In the genomic region with DNA sequence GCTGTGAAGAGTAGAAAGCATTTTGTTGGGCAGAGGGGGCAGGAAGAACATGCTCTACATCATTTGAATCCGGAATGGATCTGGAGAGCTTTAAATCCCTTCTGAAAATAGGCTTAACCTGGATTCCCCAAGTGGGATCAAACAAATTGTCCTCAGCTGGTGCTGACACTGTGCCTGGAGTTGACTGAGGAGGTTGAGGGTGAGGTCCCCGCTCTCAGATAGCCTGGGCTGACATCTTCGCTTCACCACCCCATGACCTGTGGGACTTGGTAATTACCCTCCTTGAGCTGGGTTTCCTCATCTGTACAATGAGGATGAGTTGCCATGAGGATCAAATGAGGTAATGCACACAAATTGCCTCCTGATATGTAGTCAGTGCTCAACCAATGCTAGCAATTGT, we compare ENCODE assay signal across 8 cellular contexts.
"Had no signal": no experiment of that assay in that cellular context is flagged by ENCODE, and none has a peak within 500 bp of the region (broad histone marks: within the 10 kb centered on the region; RNA-seq: fewer than 3 reads in every experiment).

No MANE protein-coding gene starts in this region.

- H3K27ac ChIP-seq: HL-60 had no signal

- H2AFZ ChIP-seq: GM23338 had no signal

- ATAC-seq: GM23338, HepG2 had no signal

- FAIRE-seq: H1, H54, HepG2 had no signal

- H3K4me3 ChIP-seq: GM23338 had no signal

- DNase-seq: H9, HCEC 1CT, KBM-7 had no signal

- H3K4me2 ChIP-seq: GM23338 had no signal
